Comparison of ENCODE assay signal across 14 cellular contexts in the genomic region with DNA sequence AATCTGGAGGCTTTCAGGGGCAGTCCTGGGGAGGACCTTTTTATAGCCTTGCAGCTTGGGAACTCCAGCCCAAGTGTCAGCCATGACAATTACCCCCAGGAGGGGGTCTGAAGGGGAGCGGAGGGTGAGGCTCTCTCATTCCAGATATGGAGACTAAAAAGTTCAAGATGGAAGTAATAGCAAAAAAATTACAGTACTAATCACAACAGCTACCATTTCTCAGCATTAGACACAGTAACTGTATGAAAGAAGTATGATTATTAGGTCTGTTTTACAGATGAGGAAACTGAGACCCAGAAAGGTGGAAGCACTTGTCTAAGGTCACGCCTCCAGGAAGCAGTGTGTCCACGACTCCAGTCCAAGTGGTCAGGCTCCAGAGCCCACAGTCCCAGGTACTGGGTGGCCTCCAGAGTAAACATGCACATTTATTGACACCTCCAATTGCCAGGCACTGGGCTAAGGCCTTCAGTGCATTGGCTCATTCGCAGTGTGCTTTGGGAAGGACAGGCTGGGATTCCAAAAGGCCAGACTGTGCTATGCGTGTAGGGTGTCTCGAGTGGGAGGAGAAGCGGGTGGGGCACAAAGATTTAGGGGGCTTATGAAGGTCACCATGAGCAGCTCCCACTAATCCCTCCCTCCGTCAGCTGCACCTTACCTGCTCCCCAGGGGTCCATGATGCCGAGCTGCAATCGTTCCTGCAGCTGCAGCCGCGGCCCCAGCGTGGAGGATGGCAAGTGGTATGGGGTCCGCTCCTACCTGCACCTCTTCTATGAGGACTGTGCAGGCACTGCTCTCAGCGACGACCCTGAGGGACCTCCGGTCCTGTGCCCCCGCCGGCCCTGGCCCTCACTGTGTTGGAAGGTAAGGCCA. TPM values are rescaled to one million over a fixed set of nuclear protein-coding genes. Genes with fewer than 3 reads are reported as not detected.
DNase-seq lines count a peak whose midpoint lies in the region; ATAC-seq and TF ChIP-seq lines count a peak whose summit lies in the region.
"Had no signal": no experiment of that assay in that cellular context is flagged by ENCODE, and none has a peak within 500 bp of the region (broad histone marks: within the 10 kb centered on the region; RNA-seq: fewer than 3 reads in every experiment).

No MANE protein-coding gene starts in this region.

- H3K9me3 Mint-ChIP-seq in T-cell, result no peaks in the 10 kb centered on the region
- H3K9me3 Mint-ChIP-seq in stimulated activated memory B cell treated with anti-CD40 and anti-IgM and Interleukin-4, amounts not matched to agents 10 μg/mL and 1 μg/mL and 100 μg/mL, for 72 hours, result no peaks in the 10 kb centered on the region

- peak overlapping the region in 1 of 2 experiments; percentile 88; a peak in 1 of 4 replicates for H3K4me3 ChIP-seq in SK-N-SH (ENCODE audit: low read depth in 2 of 2, low read length in 1 of 2)
- peak overlapping the region; percentile 43 for H3K4me3 ChIP-seq in hepatocyte

- no peaks in the 10 kb centered on the region for H3K9me2 ChIP-seq in SK-N-SH
- no peaks in the 10 kb centered on the region for H3K9me2 ChIP-seq in hepatocyte (replicated peaks; ENCODE audit: insufficient read depth)

- H2AFZ ChIP-seq in SK-N-SH (ENCODE audit: low read depth), result no peak overlapping the region
- H2AFZ ChIP-seq in hepatocyte, result no peak overlapping the region

- POLR2A ChIA-PET in SK-N-SH (lab: Yijun Ruan, JAX) (no interaction called here), T-cell (lab: Charles Lee) (no interaction called here)

- H3K4me1 ChIP-seq in SK-N-SH (ENCODE audit: control insufficient read depth in 1 of 2, insufficient read depth in 2 of 2, low read depth in 1 of 2, low read length in 1 of 2) (peaks cover 0 to 16% of the 10 kb centered on the region in 2 experiments; a peak in 2 of 4 replicates), hepatocyte (ENCODE audit: insufficient read depth) (peaks cover 9% of the 10 kb centered on the region)

- H3K27ac Mint-ChIP-seq in T-cell, result no peak overlapping the region
- peak overlapping the region; percentile 83 for H3K27ac Mint-ChIP-seq in stimulated activated memory B cell treated with anti-CD40 and anti-IgM and Interleukin-4, amounts not matched to agents 10 μg/mL and 1 μg/mL and 100 μg/mL, for 72 hours

- no peak for DNase-seq in SK-N-SH
- no peak for DNase-seq in T-cell
- DNase-seq in hepatocyte (ENCODE audit: low spot score), result no peak
- DNase-seq in SIG-M5 (lab: John Stamatoyannopoulos, UW), result no peak
- DNase-seq: activated CD8-positive, alpha-beta memory T cell treated with anti-CD3 and anti-CD28 coated beads for 24 hours; foreskin melanocyte; KG1; small intestine had no signal

- no peaks in the 10 kb centered on the region for H3K27me3 Mint-ChIP-seq in T-cell
- no peaks in the 10 kb centered on the region for H3K27me3 Mint-ChIP-seq in stimulated activated memory B cell treated with anti-CD40 and anti-IgM and Interleukin-4, amounts not matched to agents 10 μg/mL and 1 μg/mL and 100 μg/mL, for 72 hours

- H3K9ac ChIP-seq in SK-N-SH, result peak overlapping the region; percentile 93; the same call in 1 of the 2 replicates

- peak overlapping the region in 1 of 2 experiments; percentile 95; a peak in 3 of 4 replicates for H3K27ac ChIP-seq in SK-N-SH (ENCODE audit: low read depth in 2 of 2, low read length in 1 of 2)
- peak overlapping the region; percentile 99 for H3K27ac ChIP-seq in hepatocyte

- H3K9me3 ChIP-seq in SK-N-SH (no peaks in the 10 kb centered on the region), hepatocyte (ENCODE audit: low read depth) (no peaks in the 10 kb centered on the region)
- H3K9me3 ChIP-seq: adrenal gland, tibial nerve had no signal

- H3K36me3 ChIP-seq in SK-N-SH (replicated peaks in 1 of 2; ENCODE audit: control insufficient read depth in 1 of 2, insufficient read depth in 2 of 2, low read length in 1 of 2) (peaks cover 6 to 21% of the 10 kb centered on the region in 2 experiments), hepatocyte (replicated peaks; ENCODE audit: insufficient read depth, low read depth) (no peaks in the 10 kb centered on the region)

- peaks cover 10% of the 10 kb centered on the region for H3F3A ChIP-seq in SK-N-SH (replicated peaks; ENCODE audit: insufficient read depth)

- no peak for TF ChIP-seq RAD21 in SK-N-SH (IDR thresholded peaks at IDR 0.05; ENCODE audit: low read length)

- ATAC-seq in SK-N-SH treated with all-trans-retinoic acid at 6 μM for 48 hours (no peak), T-cell (replicated peaks in 1 of 4) (no peak), HG02759 (IDR thresholded peaks at IDR 0.05; ENCODE audit: unreplicated experiment) (no peak), GM19395 (IDR thresholded peaks at IDR 0.05; ENCODE audit: unreplicated experiment) (no peak)
- no peak for ATAC-seq in stimulated activated memory B cell treated with anti-CD40 and anti-IgM and Interleukin-4, amounts not matched to agents 10 μg/mL and 1 μg/mL and 100 μg/mL, for 72 hours

- no peak for TF ChIP-seq EP300 in SK-N-SH (IDR thresholded peaks at IDR 0.05; ENCODE audit: borderline replicate concordance in 1 of 2, low read depth in 1 of 2, low read length in 1 of 2)

- H3K4me3 Mint-ChIP-seq in T-cell, result peak overlapping the region in 2 of 3 donors; percentile 87 to 90
- no peak overlapping the region for H3K4me3 Mint-ChIP-seq in stimulated activated memory B cell treated with anti-CD40 and anti-IgM and Interleukin-4, amounts not matched to agents 10 μg/mL and 1 μg/mL and 100 μg/mL, for 72 hours

- H3K4me1 Mint-ChIP-seq in T-cell, result peaks cover 12 to 21% (median 15%) of the 10 kb centered on the region in 3 donors
- peaks cover 23% of the 10 kb centered on the region for H3K4me1 Mint-ChIP-seq in stimulated activated memory B cell treated with anti-CD40 and anti-IgM and Interleukin-4, amounts not matched to agents 10 μg/mL and 1 μg/mL and 100 μg/mL, for 72 hours

- peak overlapping the region; percentile 99; the same call in 1 of the 2 replicates for H3K4me2 ChIP-seq in SK-N-SH
- H3K4me2 ChIP-seq in hepatocyte, result peak overlapping the region; percentile 93

- H3K79me2 ChIP-seq in SK-N-SH (ENCODE audit: insufficient read depth) (peaks cover 17% of the 10 kb centered on the region), hepatocyte (peaks cover 26% of the 10 kb centered on the region)

- WGBS in SK-N-SH (ENCODE audit: low lambda C conversion rate), result 97% methylated on average over 14 of the region's 19 CpGs
- WGBS in hepatocyte (ENCODE audit: low lambda C conversion rate, missing lambda C conversion rate), result 94% methylated on average over 19 of the region's 19 CpGs

- no peak for TF ChIP-seq CTCF in SK-N-SH (IDR thresholded peaks at IDR 0.05)
- TF ChIP-seq CTCF in hepatocyte (IDR thresholded peaks at IDR 0.05; ENCODE audit: poor library complexity), result no peak

- H4K20me1 ChIP-seq in SK-N-SH (ENCODE audit: insufficient read depth) (no peaks in the 10 kb centered on the region), hepatocyte (ENCODE audit: insufficient read depth, poor library complexity, severe bottlenecking) (no peaks in the 10 kb centered on the region)

- H3K27me3 ChIP-seq in SK-N-SH (ENCODE audit: insufficient read depth) (no peaks in the 10 kb centered on the region), hepatocyte (no peaks in the 10 kb centered on the region)
- H3K27me3 ChIP-seq: adrenal gland, tibial nerve had no signal

- H3K36me3 Mint-ChIP-seq in T-cell, result no peaks in the 10 kb centered on the region
- peaks cover 16% of the 10 kb centered on the region for H3K36me3 Mint-ChIP-seq in stimulated activated memory B cell treated with anti-CD40 and anti-IgM and Interleukin-4, amounts not matched to agents 10 μg/mL and 1 μg/mL and 100 μg/mL, for 72 hours

- CTCF ChIA-PET in SK-N-SH (lab: Yijun Ruan, JAX) (interaction anchor here (1.1 to 5.6 kb wide), 2 partner anchors 19 to 82 kb away, joined by 4 to 65 read pairs; no protein-coding TSS in a partner anchor), T-cell (lab: Charles Lee) (interaction anchor here in 1 of 2 donors (0.7 kb wide), 1 partner anchor 195 kb away, joined by 4 read pairs; no protein-coding TSS in a partner anchor)

TF ChIP-seq in SK-N-SH, 30 proteins besides CTCF, POLR2A, EP300 and RAD21 (continues in another document):
- no peak for TF ChIP-seq EZH2phosphoT487 (IDR thresholded peaks at IDR 0.05; ENCODE audit: borderline replicate concordance, low read depth)
- no peak for TF ChIP-seq POLR2AphosphoS5 (IDR thresholded peaks at IDR 0.05; ENCODE audit: low read depth, low read length)
- no peak for TF ChIP-seq ELF1 (IDR thresholded peaks at IDR 0.05)
- TF ChIP-seq JUND (IDR thresholded peaks at IDR 0.05), result no peak

TF ChIP-seq in SK-N-SH treated with all-trans-retinoic acid at 6 μM for 48 hours, 23 proteins besides CTCF, POLR2A, EP300 and RAD21 (continues in another document):
- no peak for TF ChIP-seq BACH2 (CRISPR knock-in tag; IDR thresholded peaks at IDR 0.05; ENCODE audit: borderline replicate concordance)

RNA-seq across cellular contexts. Expression of a gene that starts 2.3 kb away (rescaled TPM):
- polyA plus RNA-seq in SK-N-SH (2012; rRNA removed), result 88.6 and 146 TPM in 2 replicates
- polyA plus RNA-seq in SK-N-SH (2012; cell fraction: cytosol; rRNA removed), result 54.7 and 100 TPM in 2 replicates
- polyA plus RNA-seq in SK-N-SH (2012; cell fraction: nucleus; rRNA removed), result 63.6 and 88.9 TPM in 2 replicates
- 1 to 10 TPM in 4 of 5 donors, under 1 TPM in 1; 0.70 to 1.8 (median 1.3) TPM for total RNA-seq in T-cell
- 29.8 and 32.0 TPM in 2 replicates for total RNA-seq in hepatocyte
- 65.3 and 68.1 TPM in 2 replicates for polyA plus RNA-seq in hepatocyte

RNA-seq across cellular contexts. Expression of a gene that starts 23.9 kb away (rescaled TPM):
- polyA plus RNA-seq in SK-N-SH (2012; rRNA removed), result 7.0 and 11.3 TPM in 2 replicates
- 7.9 and 10.8 TPM in 2 replicates for polyA plus RNA-seq in SK-N-SH (2012; cell fraction: cytosol; rRNA removed)
- 44.6 and 55.2 TPM in 2 replicates for polyA plus RNA-seq in SK-N-SH (2012; cell fraction: nucleus; rRNA removed)
- total RNA-seq in T-cell, result 10 to 100 TPM in 4 of 5 donors, 1 to 10 TPM in 1; 7.3 to 14.9 (median 11.4) TPM
- total RNA-seq in hepatocyte, result 6.3 and 6.9 TPM in 2 replicates
- 15.4 and 16.2 TPM in 2 replicates for polyA plus RNA-seq in hepatocyte

RNA-seq across cellular contexts. Expression of a gene that starts 31.4 kb away (rescaled TPM):
- polyA plus RNA-seq in SK-N-SH (2012; rRNA removed) (13.2 and 16.6 TPM in 2 replicates), hepatocyte (43.7 and 45.9 TPM in 2 replicates)
- 7.2 and 12.0 TPM in 2 replicates for polyA plus RNA-seq in SK-N-SH (2012; cell fraction: cytosol; rRNA removed)
- 14.4 and 14.8 TPM in 2 replicates for polyA plus RNA-seq in SK-N-SH (2012; cell fraction: nucleus; rRNA removed)
- total RNA-seq in T-cell (10 to 100 TPM in 3 of 5 donors, 1 to 10 TPM in 2; 3.2 to 19.2 (median 16.0) TPM), hepatocyte (39.2 and 47.5 TPM in 2 replicates)

RNA-seq across cellular contexts. Expression of a gene that starts 51.8 kb away (rescaled TPM):
- polyA plus RNA-seq in SK-N-SH (2012; rRNA removed), result 9.0 and 9.5 TPM in 2 replicates
- polyA plus RNA-seq in SK-N-SH (2012; cell fraction: cytosol; rRNA removed), result 8.7 and 10.1 TPM in 2 replicates
- polyA plus RNA-seq in SK-N-SH (2012; cell fraction: nucleus; rRNA removed), result 9.4 and 10.3 TPM in 2 replicates
- total RNA-seq in T-cell, result 10 to 100 TPM; 16.7 to 30.2 (median 27.3) TPM
- total RNA-seq in hepatocyte, result 27.4 and 30.0 TPM in 2 replicates
- polyA plus RNA-seq in hepatocyte, result 22.8 and 29.0 TPM in 2 replicates

RNA-seq across cellular contexts. Expression of a gene that starts 58.7 kb away (rescaled TPM):
- 16.6 and 19.4 TPM in 2 replicates for polyA plus RNA-seq in SK-N-SH (2012; rRNA removed)
- 11.7 and 12.4 TPM in 2 replicates for polyA plus RNA-seq in SK-N-SH (2012; cell fraction: cytosol; rRNA removed)
- 39.5 and 59.8 TPM in 2 replicates for polyA plus RNA-seq in SK-N-SH (2012; cell fraction: nucleus; rRNA removed)
- total RNA-seq in T-cell, result 1 to 10 TPM; 2.5 to 3.2 (median 2.8) TPM
- 2.9 and 3.5 TPM in 2 replicates for total RNA-seq in hepatocyte
- polyA plus RNA-seq in hepatocyte, result 10.6 and 14.0 TPM in 2 replicates

Comparison
In these comparisons a context has a peak if more than half of its experiments do, and no peak if none do; other contexts are left out.
1. RNA of a gene that starts 2.3 kb away (total RNA-seq): 29.8 to 32.0 TPM in hepatocyte; 0.70 to 1.8 TPM in T-cell; every median in the first group is over 10 times any median in the second.